23 cellular contexts compared by ENCODE assay signal in the genomic region with DNA sequence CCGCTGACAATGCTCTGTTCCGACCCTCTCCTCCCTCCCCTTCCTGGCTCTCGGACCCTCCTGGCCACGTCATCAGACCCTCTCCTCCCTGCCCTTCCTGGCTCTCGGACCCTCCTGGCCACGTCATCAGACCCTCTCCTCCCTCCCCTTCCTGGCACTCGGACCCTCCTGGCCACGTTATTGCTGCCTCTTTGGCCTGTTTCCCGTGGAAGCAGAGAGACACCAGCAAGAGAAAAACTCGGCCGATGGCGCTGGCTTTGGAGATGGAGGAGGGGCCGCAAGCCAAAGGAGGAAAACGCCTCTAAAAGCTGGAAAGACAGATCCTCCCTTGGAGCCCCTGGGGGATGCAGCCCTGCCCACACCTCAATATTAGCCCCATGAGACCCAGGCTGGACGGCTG.
"Had no signal": no experiment of that assay in that cellular context is flagged by ENCODE, and none has a peak within 500 bp of the region (broad histone marks: within the 10 kb centered on the region; RNA-seq: fewer than 3 reads in every experiment).

No MANE protein-coding gene starts in this region.

- H3K4me3 ChIP-seq: esophagus muscularis mucosa, heart left ventricle, ovary, prostate gland, SK-N-MC, smooth muscle cell, tibial nerve had no signal

- ATAC-seq: activated naive CD8-positive, alpha-beta T cell treated with anti-CD3 and anti-CD28 coated beads, Interleukin-2, amount 50 U/mL, for 24 hours; activated T-cell treated with anti-CD3 and anti-CD28 coated beads, Interleukin-2, amount 50 U/mL, for 4 hours; activated T-helper 17 cell treated with anti-CD3 and anti-CD28 coated beads, Interleukin-2, amount 50 U/mL, for 72 hours; foreskin keratinocyte; natural killer cell treated with Interleukin-12 subunit alpha and Interleukin-12 subunit beta and Interleukin-15 and Interleukin-18, amount 100 ng/mL, for 72 hours; stimulated activated naive B cell treated with anti-CD40 and anti-IgM and Interleukin-4, amounts not matched to agents 10 μg/mL and 1 μg/mL and 100 μg/mL, for 72 hours had no signal

- H3K9me3 ChIP-seq: esophagus muscularis mucosa, heart left ventricle, ovary, prostate gland had no signal

- DNase-seq: activated CD4-positive, alpha-beta T cell treated with anti-CD3 and anti-CD28 coated beads for 4 hours; activated CD4-positive, alpha-beta T cell treated with anti-CD3 and anti-CD28 coated beads, Interleukin-2, amount 50 U/mL, for 4 hours; activated naive CD8-positive, alpha-beta T cell treated with anti-CD3 and anti-CD28 coated beads, Interleukin-2, amount 50 U/mL, for 24 hours; activated T-cell treated with anti-CD3 and anti-CD28 coated beads, Interleukin-2, amount 50 U/mL, for 4 hours; amygdala; caudate nucleus; dermis blood vessel endothelial cell; effector CD4-positive, alpha-beta T cell; foreskin keratinocyte; heart left ventricle; retina; stimulated activated CD4-positive, alpha-beta T cell treated with anti-CD3 and anti-CD28 coated beads, Interleukin-2, amount 100 ng/mL, for 24 hours; stimulated activated naive B cell treated with anti-CD40 and anti-IgM and Interleukin-4, amounts not matched to agents 10 μg/mL and 1 μg/mL and 100 μg/mL, for 72 hours had no signal

- H3K4me2 ChIP-seq: smooth muscle cell had no signal

- H3K27ac ChIP-seq: esophagus muscularis mucosa, foreskin keratinocyte, heart left ventricle, ovary, prostate gland, SK-N-MC, tibial nerve, VCaP had no signal

- FAIRE-seq: urothelium cell line had no signal

- H3K27me3 ChIP-seq: foreskin keratinocyte, ovary, tibial nerve had no signal

- H3K4me1 ChIP-seq: esophagus muscularis mucosa, foreskin keratinocyte, heart left ventricle, prostate gland, tibial nerve had no signal

- H3K36me3 ChIP-seq: esophagus muscularis mucosa, heart left ventricle, ovary, prostate gland, tibial nerve had no signal
